Comparison of ENCODE assay signal across 8 cellular contexts in genomic region chr9:96612105-96612965, GRCh38. TPM values are rescaled to one million over a fixed set of nuclear protein-coding genes. Genes with fewer than 3 reads are reported as not detected.
DNase-seq lines count a peak whose midpoint lies in the region; FAIRE-seq and TF ChIP-seq lines count a peak whose summit lies in the region.

No MANE protein-coding gene starts in this region.

- H2AFZ ChIP-seq in Karpas-422 (ENCODE audit: low read length): no peak overlapping the region

- H4K20me1 ChIP-seq in Karpas-422 (ENCODE audit: insufficient read depth, low read depth, low read length): no peaks in the 10 kb centered on the region

- H3K4me3 Mint-ChIP-seq in immature natural killer cell: no peak overlapping the region

- H3K79me2 ChIP-seq in Karpas-422 (ENCODE audit: low read length): no peaks in the 10 kb centered on the region

- no peaks in the 10 kb centered on the region for H3K9me3 Mint-ChIP-seq in immature natural killer cell

- TF ChIP-seq CTCF in AG09309 (IDR thresholded peaks at IDR 0.05; ENCODE audit: control insufficient read depth, insufficient read depth, low read depth, low read length, missing control alignments) (no peak), bronchial epithelial cell (IDR thresholded peaks at IDR 0.05; ENCODE audit: insufficient read depth, low read length, severe bottlenecking) (no peak), tibial artery (IDR thresholded peaks at IDR 0.05) (no peak)

- H3K36me3 ChIP-seq in bronchial epithelial cell (ENCODE audit: control insufficient read depth, insufficient read depth, low read length) (no peaks in the 10 kb centered on the region), tibial artery (no peaks in the 10 kb centered on the region), Karpas-422 (ENCODE audit: insufficient read depth, low read length) (no peaks in the 10 kb centered on the region)

- peak; percentile 86 for FAIRE-seq in bronchial epithelial cell (lab: Jason Lieb, UNC)

- H3K9me3 ChIP-seq in tibial artery (no peaks in the 10 kb centered on the region), Karpas-422 (ENCODE audit: low read length) (no peaks in the 10 kb centered on the region)

- H3K27ac ChIP-seq in tibial artery: peak overlapping the region; percentile 52 to 65
- no peak overlapping the region for H3K27ac ChIP-seq in Karpas-422 (ENCODE audit: low read length)

- H3K27ac Mint-ChIP-seq in immature natural killer cell: no peak overlapping the region

- peaks cover 8 to 17% (median 11%) of the 10 kb centered on the region in 3 donors for H3K27me3 Mint-ChIP-seq in immature natural killer cell (ENCODE audit: low read depth in 3 of 3)

- H3K4me2 ChIP-seq in Karpas-422 (ENCODE audit: low read depth, low read length, poor library complexity, severe bottlenecking): no peak overlapping the region

- H3K9me2 ChIP-seq in Karpas-422 (replicated peaks; ENCODE audit: insufficient read depth, low read length): no peaks in the 10 kb centered on the region

- H3K36me3 Mint-ChIP-seq in immature natural killer cell: no peaks in the 10 kb centered on the region

- H3K9ac ChIP-seq in Karpas-422 (ENCODE audit: low read length): no peak overlapping the region

- H3K4me3 ChIP-seq in AG09309 (ENCODE audit: control insufficient read depth, low read depth, low read length) (no peak overlapping the region), bronchial epithelial cell (ENCODE audit: low read depth, low read length) (no peak overlapping the region), tibial artery (no peak overlapping the region), Karpas-422 (ENCODE audit: low read length) (no peak overlapping the region)

- H3K27me3 ChIP-seq in bronchial epithelial cell (ENCODE audit: control insufficient read depth, insufficient read depth, low read length) (no peaks in the 10 kb centered on the region), tibial artery (no peaks in the 10 kb centered on the region), Karpas-422 (ENCODE audit: low read length) (no peaks in the 10 kb centered on the region)

- H3K4me1 ChIP-seq in tibial artery: peaks cover 0 to 36% (median 7%) of the 10 kb centered on the region in 4 donors
- H3K4me1 ChIP-seq in Karpas-422 (ENCODE audit: low read length): no peaks in the 10 kb centered on the region

- DNase-seq in AG09309 (ENCODE audit: low read depth) (peak; percentile 80), NCI-H146 (lab: John Stamatoyannopoulos, UW) (peak; percentile 56), bronchial epithelial cell (ENCODE audit: low read depth) (peak; percentile 77), left kidney (ENCODE audit: low read depth, low spot score) (peak; percentile 60), tibial artery (peak; percentile 46 to 82), immature natural killer cell (no peak), Karpas-422 (no peak)
- no peak for DNase-seq in stimulated activated CD4-positive, alpha-beta T cell treated with anti-CD3 and anti-CD28 coated beads, Interleukin-4, amount 100 ng/mL, for 1 hour

- H3K4me1 Mint-ChIP-seq in immature natural killer cell: no peaks in the 10 kb centered on the region

- intact Hi-C loops in tibial artery (cut with DNase I; ENCODE audit: low total_unique reads): loop anchor here (10.0 kb wide), 1 partner anchor 158 kb away; the partner anchor contains the start of gene HABP4

RNA-seq across cellular contexts. Expression of gene CDC14B, which starts 7.3 kb away (rescaled TPM):
- total RNA-seq in bronchial epithelial cell: 8.4 and 11.6 TPM in 2 replicates
- 1 to 10 TPM; 2.7 to 4.3 (median 4.1) TPM for polyA plus RNA-seq in immature natural killer cell
- total RNA-seq in Karpas-422 (2014; rRNA removed; shearing (Covaris generic); ENCODE audit: low replicate concordance): 0.11 and 1.3 TPM in 2 replicates

RNA-seq across cellular contexts. Expression of gene PRXL2C, which starts 42.8 kb away (rescaled TPM):
- total RNA-seq in bronchial epithelial cell: 5.8 and 9.5 TPM in 2 replicates
- 10 to 100 TPM in 2 of 3 donors, 1 to 10 TPM in 1; 6.3 to 13.2 (median 12.6) TPM for polyA plus RNA-seq in immature natural killer cell
- 1.6 and 1.9 TPM in 2 replicates for total RNA-seq in Karpas-422 (2014; rRNA removed; shearing (Covaris generic); ENCODE audit: low replicate concordance)

Comparison
In these comparisons a context has a peak if more than half of its experiments do, and no peak if none do; other contexts are left out.
1. DNase-seq: peak in AG09309 (single experiment), NCI-H146 (single experiment), bronchial epithelial cell (single experiment), left kidney (single experiment) and tibial artery (2 of 2); none in immature natural killer cell (0 of 3), stimulated activated CD4-positive, alpha-beta T cell treated with anti-CD3 and anti-CD28 coated beads, Interleukin-4, amount 100 ng/mL, for 1 hour (single experiment) and Karpas-422 (single experiment).